14 cellular contexts compared by ENCODE assay signal in the genomic region with DNA sequence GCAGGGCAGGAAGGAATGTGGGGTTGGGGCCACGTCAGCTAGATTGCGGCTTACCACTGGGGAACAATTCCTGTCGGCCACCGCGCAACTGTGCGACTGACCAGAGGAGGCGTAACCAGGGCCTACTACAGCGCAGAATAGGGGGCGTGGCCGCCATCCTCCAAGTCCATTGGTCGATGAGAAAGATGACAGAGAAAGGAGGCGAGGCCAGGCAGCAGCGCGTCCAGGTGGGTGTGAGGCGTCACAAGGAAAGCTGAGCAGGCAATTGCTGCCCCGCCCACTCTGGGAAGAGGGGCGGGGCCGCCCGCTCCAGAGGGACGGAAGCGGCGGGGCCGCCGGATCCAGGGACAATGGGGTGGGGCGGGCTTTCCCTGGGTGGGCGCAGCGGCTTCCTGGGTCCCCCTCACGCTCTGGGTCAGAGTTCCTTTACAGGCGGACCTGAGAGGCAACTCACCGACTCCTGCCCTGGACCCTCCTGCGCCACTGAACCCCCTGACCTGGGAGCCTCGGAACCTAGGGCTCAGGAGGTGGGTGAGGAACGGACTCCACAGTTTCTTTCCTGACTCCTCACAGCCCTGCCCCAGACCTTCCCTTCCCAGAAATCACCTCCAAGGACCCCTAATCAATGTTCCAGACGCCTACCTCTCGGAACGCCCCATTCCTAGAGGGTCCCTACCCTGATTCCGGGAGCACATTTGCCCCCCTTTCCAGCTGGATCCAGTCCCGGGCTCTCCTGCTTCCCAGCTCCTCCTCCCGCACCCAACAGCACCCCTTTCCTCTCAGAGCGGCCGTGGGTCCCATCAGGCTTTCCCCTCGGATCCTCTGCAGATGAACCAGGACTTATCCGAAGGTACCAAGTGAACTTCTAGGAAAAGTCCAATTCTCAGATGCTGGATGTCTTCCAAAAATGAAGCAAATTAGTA.
A peak's percentile ranks its signal among the peaks of the same experiment; 100 is the strongest.
DNase-seq lines count a peak whose midpoint lies in the region; ATAC-seq and TF ChIP-seq lines count a peak whose summit lies in the region.
"Had no signal": no experiment of that assay in that cellular context is flagged by ENCODE, and none has a peak within 500 bp of the region (broad histone marks: within the 10 kb centered on the region; RNA-seq: fewer than 3 reads in every experiment).

No MANE protein-coding gene starts in this region.

- no peak for TF ChIP-seq EP300 in ovary (IDR thresholded peaks at IDR 0.05)

- TF ChIP-seq CTCF in right atrium auricular region (IDR thresholded peaks at IDR 0.05) (no peak), ovary (IDR thresholded peaks at IDR 0.05) (peak; percentile 42 to 79 (median 53)), upper lobe of right lung (IDR thresholded peaks at IDR 0.05) (no peak)

- no peaks in the 10 kb centered on the region for H3K36me3 ChIP-seq in right atrium auricular region
- no peaks in the 10 kb centered on the region for H3K36me3 ChIP-seq in ovary
- H3K36me3 ChIP-seq in upper lobe of right lung: no peaks in the 10 kb centered on the region
- H3K36me3 ChIP-seq: HAP-1 had no signal

- 1 to 4% (median 2%) methylated on average over 39 to 43 of the region's 43 CpGs for WGBS in ovary, 3 donors

- H3K27ac ChIP-seq in right atrium auricular region (peak overlapping the region in 1 of 2 donors; percentile 69), ovary (peak overlapping the region; percentile 88 to 94), upper lobe of right lung (no peak overlapping the region)
- H3K27ac ChIP-seq: epithelial cell of prostate had no signal

- DNase-seq in DMS 273 (lab: John Stamatoyannopoulos, UW; ENCODE audit: unreplicated experiment) (peak; percentile 7), DMS 273 treated with DMSO at 0.1 percent for 48 hours (lab: John Stamatoyannopoulos, UW) (no peak), right atrium auricular region (ENCODE audit: low spot score) (peak; percentile 92), ovary (peak; percentile 98 to 99 (median 99)), upper lobe of right lung (peak; percentile 81), NCI-H2171 (lab: John Stamatoyannopoulos, UW) (no peak), dedifferentiated amniotic fluid mesenchymal stem cell (ENCODE audit: extremely low spot score) (no peak)
- DNase-seq: activated T-cell treated with anti-CD3 and anti-CD28 coated beads, Interleukin-2, amount 50 U/mL, for 1 hour; NCI-H1417 treated with DMSO at 0.1 percent for 48 hours; stimulated activated naive B cell treated with anti-CD40 and anti-IgM and Interleukin-4, amounts not matched to agents 10 μg/mL and 1 μg/mL and 100 μg/mL, for 72 hours had no signal

- peak; percentile 92 for ATAC-seq in upper lobe of right lung
- no peak for ATAC-seq in HG02840 (IDR thresholded peaks at IDR 0.05; ENCODE audit: low FRiP score, unreplicated experiment)
- ATAC-seq: activated CD4-positive, CD25-positive, alpha-beta regulatory T cell treated with anti-CD3 and anti-CD28 coated beads, Interleukin-2, amount 50 U/mL, for 24 hours had no signal

- H3K4me1 ChIP-seq in right atrium auricular region (no peaks in the 10 kb centered on the region), ovary (ENCODE audit: insufficient read depth) (no peaks in the 10 kb centered on the region), upper lobe of right lung (no peaks in the 10 kb centered on the region)
- H3K4me1 ChIP-seq: HAP-1 had no signal

- intact Hi-C loops in ovary (cut with DNase I): loop anchor here in 1 of 4 donors (10.0 kb wide), 1 partner anchor 92 kb away; no protein-coding TSS in a partner anchor
- intact Hi-C loops in upper lobe of right lung (cut with DNase I): no loop called here

- H3K27me3 ChIP-seq in right atrium auricular region (no peaks in the 10 kb centered on the region), ovary (no peaks in the 10 kb centered on the region), upper lobe of right lung (no peaks in the 10 kb centered on the region)

- TF ChIP-seq POLR2A in ovary (IDR thresholded peaks at IDR 0.05): peak; percentile 99

- H3K9me3 ChIP-seq in right atrium auricular region (peaks cover 0 to 4% of the 10 kb centered on the region in 2 donors), ovary (no peaks in the 10 kb centered on the region), upper lobe of right lung (peaks cover 10% of the 10 kb centered on the region)
- H3K9me3 ChIP-seq: HAP-1 had no signal

- H3K4me3 ChIP-seq in right atrium auricular region: peak overlapping the region; percentile 31 to 53
- peak overlapping the region; percentile 44 for H3K4me3 ChIP-seq in ovary
- peak overlapping the region; percentile 26 for H3K4me3 ChIP-seq in upper lobe of right lung
- H3K4me3 ChIP-seq: HAP-1 had no signal

Comparison
In these comparisons a context has a peak if more than half of its experiments do, and no peak if none do; other contexts are left out.
1. DNase-seq: peak in DMS 273 (single experiment), right atrium auricular region (single experiment), ovary (5 of 5) and upper lobe of right lung (single experiment); none in DMS 273 treated with DMSO at 0.1 percent for 48 hours (single experiment), NCI-H2171 (single experiment) and dedifferentiated amniotic fluid mesenchymal stem cell (single experiment).
2. CTCF ChIP-seq: peak in ovary (3 of 3); none in right atrium auricular region (0 of 2) and upper lobe of right lung (single experiment).
3. Peak in every context shown above with its lines, with median percentiles within 50 percentile points of each other: H3K4me3 ChIP-seq.